In the genomic region with DNA sequence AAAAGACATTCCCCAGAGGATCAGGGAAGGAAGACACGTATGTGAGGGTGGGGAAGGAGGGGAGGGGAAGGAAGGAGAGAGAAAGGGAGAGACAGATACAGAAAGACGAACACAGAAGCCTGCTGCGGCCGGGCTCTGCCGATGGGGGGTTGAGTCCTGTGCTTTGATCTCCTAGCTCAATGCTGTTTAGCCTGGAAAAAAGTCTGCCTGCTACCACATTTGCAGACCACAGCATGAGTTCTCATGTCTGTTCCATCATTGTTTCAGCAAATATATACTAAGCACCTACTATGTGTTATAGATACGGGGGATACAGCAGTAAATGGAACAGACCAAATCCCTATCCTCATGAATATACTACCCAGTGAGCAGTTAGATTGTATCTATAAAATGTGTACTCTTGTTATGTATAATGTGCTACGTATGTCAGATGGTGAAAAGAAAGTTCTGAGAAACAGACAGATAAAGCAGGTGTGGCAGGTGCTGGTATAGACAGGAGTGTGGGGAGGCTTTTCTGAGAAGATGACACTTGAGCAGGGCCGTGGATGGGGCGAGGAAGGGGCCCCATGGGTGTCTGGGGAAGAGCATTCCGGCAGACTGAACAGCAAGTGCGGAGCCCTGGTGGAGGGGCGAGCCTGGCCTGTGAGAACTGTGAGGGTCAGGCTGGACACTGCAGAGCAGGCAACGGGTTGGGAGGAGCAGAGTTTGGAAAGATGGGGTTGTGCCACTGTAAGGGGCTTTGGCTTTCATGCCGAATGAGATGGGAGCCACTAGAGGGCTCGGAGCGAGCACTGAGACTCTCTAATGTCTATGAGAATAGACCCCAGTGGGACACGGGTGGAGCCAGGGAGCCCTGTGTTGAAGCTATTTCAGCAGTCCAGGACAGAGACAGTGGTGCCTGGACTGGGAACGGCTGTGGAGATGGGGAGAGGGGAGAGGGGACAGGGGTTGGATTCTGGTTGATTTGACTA, we compare ENCODE assay signal across 24 cellular contexts. TPM values are rescaled to one million over a fixed set of nuclear protein-coding genes. Genes with fewer than 3 reads are reported as not detected.
DNase-seq lines count a peak whose midpoint lies in the region; ATAC-seq and TF ChIP-seq lines count a peak whose summit lies in the region.
"Had no signal": no experiment of that assay in that cellular context is flagged by ENCODE, and none has a peak within 500 bp of the region (broad histone marks: within the 10 kb centered on the region; RNA-seq: fewer than 3 reads in every experiment).

No MANE protein-coding gene starts in this region.

- no peak overlapping the region for H3K4me2 ChIP-seq in mesenchymal stem cell (ENCODE audit: low read length, poor library complexity, severe bottlenecking)

- no peaks in the 10 kb centered on the region for H3K9me3 ChIP-seq in A673 (ENCODE audit: low read depth, low read length, poor library complexity, severe bottlenecking)
- H3K9me3 ChIP-seq in CD4-positive, CD25-positive, alpha-beta regulatory T cell (ENCODE audit: control insufficient read depth in 2 of 2, low read length in 2 of 2) = peaks cover 4 to 19% of the 10 kb centered on the region in 2 experiments
- H3K9me3 ChIP-seq in mesenchymal stem cell (ENCODE audit: control insufficient read depth, low read length) = peaks cover 16% of the 10 kb centered on the region
- H3K9me3 ChIP-seq: colonic mucosa, heart left ventricle, neutrophil had no signal

- H3K9ac ChIP-seq in mesenchymal stem cell (ENCODE audit: low read length) = no peak overlapping the region

- H3K27ac ChIP-seq in A673 (ENCODE audit: low read depth, low read length, poor library complexity, severe bottlenecking) (no peak overlapping the region), mesenchymal stem cell (ENCODE audit: low read length, poor library complexity, severe bottlenecking) (no peak overlapping the region)
- H3K27ac ChIP-seq in CD4-positive, CD25-positive, alpha-beta regulatory T cell (ENCODE audit: insufficient read depth, low read length, poor library complexity, severe bottlenecking) = no peak overlapping the region
- H3K27ac ChIP-seq: brain microvascular endothelial cell, colonic mucosa, heart left ventricle, neutrophil, VCaP had no signal

- H3K4me1 Mint-ChIP-seq in CD4-positive, CD25-positive, alpha-beta regulatory T cell = peaks cover 0 to 3% (median 0%) of the 10 kb centered on the region in 4 donors
- H3K4me1 Mint-ChIP-seq in T-helper 2 cell treated with Interferon-gamma antibody and Interleukin-4, amounts not matched to agents 5 μg/mL and 100 μg/mL, for 36 hours (ENCODE audit: low read depth) = peaks cover 9% of the 10 kb centered on the region
- H3K4me1 Mint-ChIP-seq: immature natural killer cell; stimulated activated naive CD8-positive, alpha-beta T cell treated with anti-CD3 and anti-CD28 coated beads, Interleukin-15, amount 100 ng/mL, for 72 hours; T-cell had no signal

- peaks cover 0 to 20% (median 4%) of the 10 kb centered on the region in 7 donors for H3K9me3 Mint-ChIP-seq in CD4-positive, CD25-positive, alpha-beta regulatory T cell
- H3K9me3 Mint-ChIP-seq in T-helper 2 cell treated with Interferon-gamma antibody and Interleukin-4, amounts not matched to agents 5 μg/mL and 100 μg/mL, for 36 hours = peaks cover 11% of the 10 kb centered on the region
- H3K9me3 Mint-ChIP-seq: type B pancreatic cell had no signal

- 0 out of 2 replicates have a peak, but pooled peaks have one; percentile 11 for TF ChIP-seq CTCF in A673 (conservative IDR thresholded peaks at IDR 0.05; ENCODE audit: low read depth, low read length)
- no peak for TF ChIP-seq CTCF in omental fat pad (IDR thresholded peaks at IDR 0.05)

- H2BK120ac ChIP-seq in mesenchymal stem cell (ENCODE audit: low read depth, low read length) = no peak overlapping the region

- H3K4me3 ChIP-seq in A673 (ENCODE audit: low read depth, low read length, poor library complexity, severe bottlenecking) = no peak overlapping the region
- H3K4me3 ChIP-seq in CD4-positive, CD25-positive, alpha-beta regulatory T cell (ENCODE audit: low read depth, low read length) = no peak overlapping the region
- H3K4me3 ChIP-seq in mesenchymal stem cell (ENCODE audit: insufficient read depth in 1 of 2, low read depth in 1 of 2, low read length in 2 of 2) = no peak overlapping the region
- H3K4me3 ChIP-seq: colonic mucosa, heart left ventricle had no signal

- H3K14ac ChIP-seq in mesenchymal stem cell (ENCODE audit: low read length in 2 of 2) = no peak overlapping the region

- H3K18ac ChIP-seq in mesenchymal stem cell (ENCODE audit: low read depth in 1 of 2, low read length in 2 of 2) = no peak overlapping the region

- DNase-seq in A673 (ENCODE audit: low spot score) (no peak), mesenchymal stem cell (no peak), RPMI8226 (no peak), NCI-H1436 treated with DMSO at 0.1 percent for 48 hours (lab: John Stamatoyannopoulos, UW) (no peak), omental fat pad (ENCODE audit: low spot score) (no peak)
- DNase-seq in CD4-positive, CD25-positive, alpha-beta regulatory T cell = peak in 1 of 3 donors; percentile 83
- DNase-seq in T-helper 2 cell treated with Interferon-gamma antibody and Interleukin-4, amounts not matched to agents 5 μg/mL and 100 μg/mL, for 36 hours (ENCODE audit: low spot score) = no peak
- DNase-seq: activated CD8-positive, alpha-beta memory T cell treated with anti-CD3 and anti-CD28 coated beads for 24 hours; brain microvascular endothelial cell; colonic mucosa; heart left ventricle; immature natural killer cell; left ventricle myocardium superior; NCI-H1105 treated with DMSO at 0.1 percent for 48 hours; NCI-H2107; NCI-H510A treated with DMSO at 0.1 percent for 48 hours; Right ventricle myocardium superior; stimulated activated CD4-positive, alpha-beta T cell treated with anti-CD3 and anti-CD28 coated beads, Interleukin-4, amount 100 ng/mL, for 1 hour; stimulated activated naive CD8-positive, alpha-beta T cell treated with anti-CD3 and anti-CD28 coated beads, Interleukin-15, amount 100 ng/mL, for 72 hours; T-cell had no signal

- H4K8ac ChIP-seq in mesenchymal stem cell (ENCODE audit: low read length) = no peak overlapping the region

- peak overlapping the region; percentile 8 for H2BK15ac ChIP-seq in mesenchymal stem cell (ENCODE audit: low read depth, poor library complexity, severe bottlenecking)

- CTCF ChIA-PET in A673 (lab: Charles Lee) = no interaction called here

- H3K27ac Mint-ChIP-seq in CD4-positive, CD25-positive, alpha-beta regulatory T cell = peak overlapping the region in 2 of 3 donors; percentile 5 to 61
- H3K27ac Mint-ChIP-seq in T-helper 2 cell treated with Interferon-gamma antibody and Interleukin-4, amounts not matched to agents 5 μg/mL and 100 μg/mL, for 36 hours = peak overlapping the region; percentile 49
- H3K27ac Mint-ChIP-seq: activated T-helper 1 cell treated with anti-CD3 and anti-CD28 coated beads, Interleukin-12 subunit alpha, Interleukin-12 subunit beta, Interleukin-2, Interleukin-4 antibody, amounts not matched to agents 30 ng/mL and 10 ng/mL and 1 ng/mL, durations not matched to agents 14 hours and 24 hours and 36 hours; immature natural killer cell; stimulated activated naive CD8-positive, alpha-beta T cell treated with anti-CD3 and anti-CD28 coated beads, Interleukin-15, amount 100 ng/mL, for 72 hours; T-cell; type B pancreatic cell had no signal

- H3K27me3 Mint-ChIP-seq in CD4-positive, CD25-positive, alpha-beta regulatory T cell = no peaks in the 10 kb centered on the region
- H3K27me3 Mint-ChIP-seq in T-helper 2 cell treated with Interferon-gamma antibody and Interleukin-4, amounts not matched to agents 5 μg/mL and 100 μg/mL, for 36 hours (ENCODE audit: low read depth) = no peaks in the 10 kb centered on the region
- H3K27me3 Mint-ChIP-seq: stimulated activated naive CD8-positive, alpha-beta T cell treated with anti-CD3 and anti-CD28 coated beads, Interleukin-15, amount 100 ng/mL, for 72 hours; T-cell; type B pancreatic cell had no signal

- H4K91ac ChIP-seq in mesenchymal stem cell (ENCODE audit: low read length) = no peak overlapping the region

- H3K36me3 ChIP-seq in A673 (ENCODE audit: insufficient read depth, low read length, poor library complexity, severe bottlenecking) = no peaks in the 10 kb centered on the region
- H3K36me3 ChIP-seq in CD4-positive, CD25-positive, alpha-beta regulatory T cell (ENCODE audit: control insufficient read depth, insufficient read depth, low read length) = no peaks in the 10 kb centered on the region
- peaks cover 67 to 71% of the 10 kb centered on the region in 2 experiments for H3K36me3 ChIP-seq in mesenchymal stem cell (ENCODE audit: control insufficient read depth in 1 of 2, insufficient read depth in 2 of 2, low read depth in 1 of 2, low read length in 2 of 2)
- H3K36me3 ChIP-seq: brain microvascular endothelial cell, colonic mucosa had no signal

- H3K4me1 ChIP-seq in A673 (ENCODE audit: insufficient read depth, low read length, poor library complexity, severe bottlenecking) (no peaks in the 10 kb centered on the region), mesenchymal stem cell (ENCODE audit: control insufficient read depth, insufficient read depth, low read depth, low read length) (peaks cover under 1% of the 10 kb centered on the region)
- H3K4me1 ChIP-seq in CD4-positive, CD25-positive, alpha-beta regulatory T cell (ENCODE audit: control insufficient read depth, insufficient read depth, low read length, poor library complexity, severe bottlenecking) = no peaks in the 10 kb centered on the region
- H3K4me1 ChIP-seq: colonic mucosa had no signal

- POLR2A ChIA-PET in A673 (lab: Charles Lee; ENCODE audit: low non-redundant PET) = no interaction called here

- peak overlapping the region in 2 of 4 donors; percentile 2 to 78 for H3K4me3 Mint-ChIP-seq in CD4-positive, CD25-positive, alpha-beta regulatory T cell
- H3K4me3 Mint-ChIP-seq in T-helper 2 cell treated with Interferon-gamma antibody and Interleukin-4, amounts not matched to agents 5 μg/mL and 100 μg/mL, for 36 hours = peak overlapping the region; percentile 35
- H3K4me3 Mint-ChIP-seq: activated T-helper 1 cell treated with anti-CD3 and anti-CD28 coated beads, Interleukin-12 subunit alpha, Interleukin-12 subunit beta, Interleukin-2, Interleukin-4 antibody, amounts not matched to agents 30 ng/mL and 10 ng/mL and 1 ng/mL, durations not matched to agents 14 hours and 24 hours and 36 hours; immature natural killer cell; stimulated activated naive CD8-positive, alpha-beta T cell treated with anti-CD3 and anti-CD28 coated beads, Interleukin-15, amount 100 ng/mL, for 72 hours; type B pancreatic cell had no signal

- H3K36me3 Mint-ChIP-seq in CD4-positive, CD25-positive, alpha-beta regulatory T cell = peaks cover 23% of the 10 kb centered on the region
- H3K36me3 Mint-ChIP-seq in T-helper 2 cell treated with Interferon-gamma antibody and Interleukin-4, amounts not matched to agents 5 μg/mL and 100 μg/mL, for 36 hours (ENCODE audit: low read depth) = peaks cover 31% of the 10 kb centered on the region

- BruUV-seq in A673 (replicated peaks; lab: Mats Ljungman, UMichigan) = no TSS peak

- no peak overlapping the region for H3K4ac ChIP-seq in mesenchymal stem cell (ENCODE audit: low read depth in 1 of 2, low read length in 2 of 2)

- no peak overlapping the region for H2BK12ac ChIP-seq in mesenchymal stem cell (ENCODE audit: low read length in 2 of 2)

- H3K79me1 ChIP-seq in mesenchymal stem cell (replicated peaks; ENCODE audit: low read length, poor library complexity, severe bottlenecking) = no peaks in the 10 kb centered on the region

- no peaks in the 10 kb centered on the region for H3K27me3 ChIP-seq in A673 (replicated peaks; ENCODE audit: insufficient read depth, low read depth, low read length, poor library complexity)
- no peaks in the 10 kb centered on the region for H3K27me3 ChIP-seq in CD4-positive, CD25-positive, alpha-beta regulatory T cell (ENCODE audit: control insufficient read depth, insufficient read depth, low read length)
- H3K27me3 ChIP-seq in mesenchymal stem cell (ENCODE audit: control insufficient read depth in 1 of 2, insufficient read depth in 1 of 2, low read length in 2 of 2) = no peaks in the 10 kb centered on the region
- H3K27me3 ChIP-seq: brain microvascular endothelial cell, colonic mucosa, heart left ventricle, neutrophil had no signal

- no peak overlapping the region for H2AK5ac ChIP-seq in mesenchymal stem cell (ENCODE audit: low read length, severe bottlenecking)

- WGBS in mesenchymal stem cell = 91% methylated on average over 17 of the region's 18 CpGs

- no peak for ATAC-seq in CD4-positive, CD25-positive, alpha-beta regulatory T cell (ENCODE audit: low read depth in 2 of 2)
- ATAC-seq in omental fat pad (ENCODE audit: low FRiP score) = no peak
- ATAC-seq: heart left ventricle; left ventricle myocardium superior; stimulated activated naive CD8-positive, alpha-beta T cell treated with anti-CD3 and anti-CD28 coated beads, Interleukin-15, amount 100 ng/mL, for 72 hours; T-cell had no signal

- H2BK5ac ChIP-seq in mesenchymal stem cell (ENCODE audit: low read depth, low read length, poor library complexity, severe bottlenecking) = no peak overlapping the region

- intact Hi-C loops in A673 (cut with micrococcal nuclease; ENCODE audit: unreplicated experiment) = no loop called here

- H3K23ac ChIP-seq in mesenchymal stem cell (ENCODE audit: low read length in 2 of 2) = no peak overlapping the region

- H2AFZ ChIP-seq in mesenchymal stem cell (ENCODE audit: low read depth, low read length) = no peak overlapping the region

RNA-seq across cellular contexts. Expression of a gene that starts 34.1 kb away (rescaled TPM):
- total RNA-seq in A673 (2021) (0.67 and 0.94 TPM in 2 replicates), omental fat pad (1 to 10 TPM; 2.5 to 7.7 (median 5.1) TPM)
- 0.20 TPM for total RNA-seq in CD4-positive, CD25-positive, alpha-beta regulatory T cell
- polyA plus RNA-seq in CD4-positive, CD25-positive, alpha-beta regulatory T cell = under 1 TPM in 2 of 4 donors, not detected in 2; 0.02 to 0.05 TPM
- 1.6 TPM for polyA plus RNA-seq in mesenchymal stem cell (2013, experiment 1 of 2)
- 1.8 TPM for polyA plus RNA-seq in mesenchymal stem cell (2013, experiment 2 of 2)
- polyA plus RNA-seq: immature natural killer cell had no signal
